Comparison of ENCODE assay signal across 25 cellular contexts in genomic region chr1:63101336-63101735, GRCh38.
"Had no signal": no experiment of that assay in that cellular context is flagged by ENCODE, and none has a peak within 500 bp of the region (broad histone marks: within the 10 kb centered on the region; RNA-seq: fewer than 3 reads in every experiment).

No MANE protein-coding gene starts in this region.

- ATAC-seq: naive thymus-derived CD8-positive, alpha-beta T cell; natural killer cell treated with Interleukin-12 subunit alpha and Interleukin-12 subunit beta and Interleukin-15 and Interleukin-18, amount 100 ng/mL, for 72 hours; pancreas; right cardiac atrium; right lobe of liver; stimulated activated effector memory CD8-positive, alpha-beta T cell treated with anti-CD3 and anti-CD28 coated beads, Interleukin-12 subunit alpha, Interleukin-12 subunit beta, amount 100 ng/mL, for 72 hours; stimulated activated naive B cell treated with anti-CD40 and anti-IgM and Interleukin-4, amounts not matched to agents 10 μg/mL and 1 μg/mL and 100 μg/mL, for 72 hours; stimulated activated naive CD8-positive, alpha-beta T cell treated with anti-CD3 and anti-CD28 coated beads, Interleukin-15, amount 100 ng/mL, for 72 hours; stimulated activated naive CD8-positive, alpha-beta T cell treated with anti-CD3 and anti-CD28 coated beads, Interleukin-15, Interleukin-2, amounts not matched to agents 100 U/mL and 50 U/mL, for 24 hours; upper lobe of right lung had no signal

- H3K4me3 ChIP-seq: pancreas, prostate gland, right lobe of liver, sigmoid colon, suprapubic skin, testis, tibial artery, transverse colon, upper lobe of right lung, uterus had no signal

- DNase-seq: naive thymus-derived CD8-positive, alpha-beta T cell; nephron progenitor cell; nucleus accumbens; pancreas; right cardiac atrium; right lobe of liver; sigmoid colon; small intestine; stimulated activated CD4-positive, alpha-beta T cell treated with anti-CD3 and anti-CD28 coated beads, Interleukin-15, amount 100 ng/mL, for 24 hours; stimulated activated CD4-positive, alpha-beta T cell treated with anti-CD3 and anti-CD28 coated beads, Interleukin-2, amount 100 ng/mL, for 24 hours; stimulated activated CD4-positive, alpha-beta T cell treated with anti-CD3 and anti-CD28 coated beads, Interleukin-2, amount 100 ng/mL, for 48 hours; stimulated activated CD4-positive, alpha-beta T cell treated with anti-CD3 and anti-CD28 coated beads, Interleukin-4, amount 100 ng/mL, for 24 hours; stimulated activated naive B cell treated with anti-CD40 and anti-IgM and Interleukin-4, amounts not matched to agents 10 μg/mL and 1 μg/mL and 100 μg/mL, for 72 hours; stimulated activated naive CD8-positive, alpha-beta T cell treated with anti-CD3 and anti-CD28 coated beads, Interleukin-15, amount 100 ng/mL, for 72 hours; stimulated activated naive CD8-positive, alpha-beta T cell treated with anti-CD3 and anti-CD28 coated beads, Interleukin-15, Interleukin-2, amounts not matched to agents 100 U/mL and 50 U/mL, for 24 hours; substantia nigra; testis; tibial artery; transverse colon; upper lobe of right lung; uterus had no signal
